11 cellular contexts compared by ENCODE assay signal in the genomic region with DNA sequence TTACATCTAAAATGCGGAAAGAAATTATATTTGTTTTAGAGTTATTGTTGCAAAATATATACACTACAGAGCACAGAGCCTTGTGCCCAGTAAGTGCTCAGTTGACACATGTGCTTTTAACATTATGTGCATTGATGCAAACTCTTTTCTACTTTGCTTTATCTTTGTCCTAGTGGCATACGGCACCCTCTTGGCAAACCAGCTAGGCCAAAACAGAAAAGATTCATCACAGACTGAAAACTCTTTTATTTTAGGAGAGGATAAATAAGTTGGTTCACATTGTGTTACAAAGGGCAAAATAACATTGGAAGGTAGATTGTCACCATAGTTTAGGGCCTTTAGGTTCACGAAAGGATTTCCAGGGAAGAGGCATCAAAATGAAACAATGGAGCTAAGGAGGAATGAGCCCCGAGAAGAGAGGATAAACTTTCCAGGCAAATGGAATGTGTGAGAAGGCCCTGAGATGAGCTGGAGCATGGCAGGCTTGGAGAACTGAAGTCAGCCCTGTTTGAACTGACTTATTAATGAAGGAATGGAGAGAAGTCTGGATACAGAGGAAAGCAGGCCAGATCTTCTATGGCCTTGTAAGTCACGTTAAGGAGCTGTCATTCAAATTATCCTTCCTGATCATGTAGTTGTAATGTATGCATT.
"Had no signal": no experiment of that assay in that cellular context is flagged by ENCODE, and none has a peak within 500 bp of the region (broad histone marks: within the 10 kb centered on the region; RNA-seq: fewer than 3 reads in every experiment).

No MANE protein-coding gene starts in this region.

- H3K27ac ChIP-seq: GM23248 had no signal

- H3K36me3 ChIP-seq: HAP-1 had no signal

- ATAC-seq: GM23338, HCT116 had no signal

- H3K9me3 Mint-ChIP-seq: GM23338, HFFc6 had no signal

- DNase-seq: GM23248, GOT3, H7, H9, HCEC 1CT, HFFc6 had no signal

- FAIRE-seq: H1, H54 had no signal

- H3K9ac ChIP-seq: GM23248 had no signal

- H2AFZ ChIP-seq: GM23248, GM23338 had no signal

- H3K9me3 ChIP-seq: HAP-1 had no signal

- H3K27ac Mint-ChIP-seq: GM23338, H9, HFFc6 had no signal

- H3K4me2 ChIP-seq: GM23338 had no signal

- H3K4me3 ChIP-seq: GM23248, GM23338, HAP-1 had no signal
